Comparison of ENCODE assay signal across 9 cellular contexts in genomic region chr3:30613135-30613825, GRCh38. TPM values are rescaled to one million over a fixed set of nuclear protein-coding genes. Genes with fewer than 3 reads are reported as not detected.
DNase-seq lines count a peak whose midpoint lies in the region; ATAC-seq and TF ChIP-seq lines count a peak whose summit lies in the region.
"Had no signal": no experiment of that assay in that cellular context is flagged by ENCODE, and none has a peak within 500 bp of the region (broad histone marks: within the 10 kb centered on the region; RNA-seq: fewer than 3 reads in every experiment).

No MANE protein-coding gene starts in this region.

- 76% methylated on average over 3 of the region's 3 CpGs for WGBS in suprapubic skin

- POLR2A ChIA-PET in activated CD8-positive, alpha-beta T cell treated with anti-CD3 and anti-CD28 coated beads, Interleukin-2, amount 10 ng/mL, durations not matched to agents 7 days and 5 days (lab: Charles Lee), result interaction anchor here (0.9 to 3.1 kb wide), 9 partner anchors 10 to 294 kb away, joined by 3 to 12 read pairs (median 5); no protein-coding TSS in a partner anchor

- intact Hi-C loops in activated CD4-positive, alpha-beta T cell treated with anti-CD3 and anti-CD28 coated beads, Interleukin-2, amount 10 ng/mL, durations not matched to agents 24 days and 14 days (cut with micrococcal nuclease), result loop anchor here (5.0 to 10.0 kb wide), 2 partner anchors 388 to 919 kb away; partner anchors contain the start of gene STT3B
- intact Hi-C loops in left ventricle myocardium superior (cut with micrococcal nuclease), result no loop called here

- H3K27ac Mint-ChIP-seq in activated CD4-positive, alpha-beta T cell treated with anti-CD3 and anti-CD28 coated beads, Interleukin-2, amount 10 ng/mL, durations not matched to agents 24 days and 14 days, result peak overlapping the region; percentile 86
- H3K27ac Mint-ChIP-seq in activated CD8-positive, alpha-beta T cell treated with anti-CD3 and anti-CD28 coated beads, Interleukin-2, amount 10 ng/mL, durations not matched to agents 7 days and 5 days, result peak overlapping the region; percentile 85

- no peak for TF ChIP-seq POLR2A in suprapubic skin (IDR thresholded peaks at IDR 0.05)

- H3K27me3 Mint-ChIP-seq in activated CD4-positive, alpha-beta T cell treated with anti-CD3 and anti-CD28 coated beads, Interleukin-2, amount 10 ng/mL, durations not matched to agents 24 days and 14 days, result no peaks in the 10 kb centered on the region
- no peaks in the 10 kb centered on the region for H3K27me3 Mint-ChIP-seq in activated CD8-positive, alpha-beta T cell treated with anti-CD3 and anti-CD28 coated beads, Interleukin-2, amount 10 ng/mL, durations not matched to agents 7 days and 5 days (ENCODE audit: low read depth)

- H3K9me3 ChIP-seq in suprapubic skin, result no peaks in the 10 kb centered on the region

- H3K27ac ChIP-seq in suprapubic skin, result no peak overlapping the region

- H3K27me3 ChIP-seq in suprapubic skin, result no peaks in the 10 kb centered on the region

- no peaks in the 10 kb centered on the region for H3K9me3 Mint-ChIP-seq in activated CD4-positive, alpha-beta T cell treated with anti-CD3 and anti-CD28 coated beads, Interleukin-2, amount 10 ng/mL, durations not matched to agents 24 days and 14 days
- no peaks in the 10 kb centered on the region for H3K9me3 Mint-ChIP-seq in activated CD8-positive, alpha-beta T cell treated with anti-CD3 and anti-CD28 coated beads, Interleukin-2, amount 10 ng/mL, durations not matched to agents 7 days and 5 days (ENCODE audit: insufficient read depth)

- peak overlapping the region; percentile 90 for H3K4me3 Mint-ChIP-seq in activated CD4-positive, alpha-beta T cell treated with anti-CD3 and anti-CD28 coated beads, Interleukin-2, amount 10 ng/mL, durations not matched to agents 24 days and 14 days
- peak overlapping the region; percentile 87 for H3K4me3 Mint-ChIP-seq in activated CD8-positive, alpha-beta T cell treated with anti-CD3 and anti-CD28 coated beads, Interleukin-2, amount 10 ng/mL, durations not matched to agents 7 days and 5 days

- ATAC-seq in activated CD8-positive, alpha-beta T cell treated with anti-CD3 and anti-CD28 coated beads, Interleukin-2, amount 10 ng/mL, durations not matched to agents 7 days and 5 days, result peak; percentile 3
- ATAC-seq in left ventricle myocardium superior (peak; percentile 42), GM18868 (IDR thresholded peaks at IDR 0.05; ENCODE audit: unreplicated experiment) (no peak), HG02571 (IDR thresholded peaks at IDR 0.05; ENCODE audit: unreplicated experiment) (no peak), HG02759 (IDR thresholded peaks at IDR 0.05; ENCODE audit: unreplicated experiment) (no peak)

- H3K36me3 Mint-ChIP-seq in activated CD4-positive, alpha-beta T cell treated with anti-CD3 and anti-CD28 coated beads, Interleukin-2, amount 10 ng/mL, durations not matched to agents 24 days and 14 days (ENCODE audit: low read depth), result peaks cover 38% of the 10 kb centered on the region
- H3K36me3 Mint-ChIP-seq in activated CD8-positive, alpha-beta T cell treated with anti-CD3 and anti-CD28 coated beads, Interleukin-2, amount 10 ng/mL, durations not matched to agents 7 days and 5 days (ENCODE audit: low read depth), result peaks cover 57% of the 10 kb centered on the region

- CTCF ChIA-PET in activated CD8-positive, alpha-beta T cell treated with anti-CD3 and anti-CD28 coated beads, Interleukin-2, amount 10 ng/mL, durations not matched to agents 7 days and 5 days (lab: Charles Lee), result interaction anchor here (0.9 to 11.3 kb wide), 9 partner anchors 8 to 571 kb away, joined by 3 to 91 read pairs (median 3); no protein-coding TSS in a partner anchor

- DNase-seq in activated CD4-positive, alpha-beta T cell treated with anti-CD3 and anti-CD28 coated beads, Interleukin-2, amount 10 ng/mL, durations not matched to agents 24 days and 14 days, result peak; percentile 67
- DNase-seq in activated CD4-positive, alpha-beta T cell treated with anti-CD3 and anti-CD28 coated beads for 1 hour, result no peak
- no peak for DNase-seq in activated CD8-positive, alpha-beta T cell treated with anti-CD3 and anti-CD28 coated beads, Interleukin-2, amount 10 ng/mL, durations not matched to agents 7 days and 5 days
- DNase-seq in left ventricle myocardium superior, result no peak
- no peak for DNase-seq in suprapubic skin (ENCODE audit: low spot score in 2 of 2)
- DNase-seq: NCI-H446 treated with DMSO at 0.1 percent for 48 hours had no signal

- no peak for TF ChIP-seq EP300 in suprapubic skin (IDR thresholded peaks at IDR 0.05)

- H3K4me3 ChIP-seq in suprapubic skin, result peak overlapping the region; percentile 86

- H3K4me1 ChIP-seq in suprapubic skin, result peaks cover 67% of the 10 kb centered on the region

- no peak for TF ChIP-seq CTCF in suprapubic skin (IDR thresholded peaks at IDR 0.05)

- no peaks in the 10 kb centered on the region for H3K36me3 ChIP-seq in suprapubic skin

- peaks cover 79% of the 10 kb centered on the region for H3K4me1 Mint-ChIP-seq in activated CD4-positive, alpha-beta T cell treated with anti-CD3 and anti-CD28 coated beads, Interleukin-2, amount 10 ng/mL, durations not matched to agents 24 days and 14 days
- H3K4me1 Mint-ChIP-seq in activated CD8-positive, alpha-beta T cell treated with anti-CD3 and anti-CD28 coated beads, Interleukin-2, amount 10 ng/mL, durations not matched to agents 7 days and 5 days (ENCODE audit: low read depth), result peaks cover 84% of the 10 kb centered on the region

RNA-seq across cellular contexts. Expression of gene TGFBR2, which starts 6.9 kb away (rescaled TPM):
- 45.3 and 47.6 TPM in 2 replicates for total RNA-seq in activated CD4-positive, alpha-beta T cell treated with anti-CD3 and anti-CD28 coated beads, Interleukin-2, amount 10 ng/mL, durations not matched to agents 24 days and 14 days
- 10 to 100 TPM; 62.7 to 64.5 TPM for total RNA-seq in activated CD8-positive, alpha-beta T cell treated with anti-CD3 and anti-CD28 coated beads, Interleukin-2, amount 10 ng/mL, durations not matched to agents 7 days and 5 days
- total RNA-seq in left ventricle myocardium superior (175 TPM), suprapubic skin (10 to 100 TPM; 63.7 to 84.3 (median 83.3) TPM)

Comparison
In these comparisons a context has a peak if more than half of its experiments do, and no peak if none do; other contexts are left out.
1. ATAC-seq: peak in activated CD8-positive, alpha-beta T cell treated with anti-CD3 and anti-CD28 coated beads, Interleukin-2, amount 10 ng/mL, durations not matched to agents 7 days and 5 days (single experiment) and left ventricle myocardium superior (single experiment); none in GM18868 (single experiment), HG02571 (single experiment) and HG02759 (single experiment).